Comparison of ENCODE assay signal across 15 cellular contexts in the genomic region with DNA sequence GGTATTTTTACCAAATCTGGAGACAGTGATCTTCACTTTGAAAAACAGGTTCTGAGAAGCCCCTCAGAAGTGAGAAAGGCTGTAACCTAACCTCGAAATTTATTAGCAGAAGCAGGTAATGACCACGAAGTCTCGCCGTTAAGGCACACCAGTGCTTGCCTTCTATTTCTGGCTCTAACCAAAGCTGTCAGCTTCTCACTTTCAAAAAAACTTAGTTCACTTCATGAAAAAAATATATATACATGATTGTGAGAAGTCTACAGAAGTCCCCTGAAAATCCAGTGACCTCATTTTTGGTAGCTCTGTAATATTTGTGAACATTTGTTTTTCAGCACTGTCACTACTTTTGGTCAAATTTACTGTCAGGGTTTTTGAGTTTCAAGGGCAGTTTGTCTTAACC. TPM values are rescaled to one million over a fixed set of nuclear protein-coding genes. Genes with fewer than 3 reads are reported as not detected.
DNase-seq lines count a peak whose midpoint lies in the region; ATAC-seq, FAIRE-seq and TF ChIP-seq lines count a peak whose summit lies in the region.
"Had no signal": no experiment of that assay in that cellular context is flagged by ENCODE, and none has a peak within 500 bp of the region (broad histone marks: within the 10 kb centered on the region; RNA-seq: fewer than 3 reads in every experiment).

No MANE protein-coding gene starts in this region.

- no peak for TF ChIP-seq POLR2A in HepG2 (IDR thresholded peaks at IDR 0.05; ENCODE audit: insufficient read depth in 1 of 2, low read depth in 2 of 2, low read length in 2 of 2)

- POLR2A ChIA-PET in GM10248 (lab: Yijun Ruan, JAX) (interaction anchor here (1.3 kb wide), 1 partner anchor 19 kb away, joined by 3 read pairs; the partner anchor contains the start of gene AKAP13), HepG2 (lab: Yijun Ruan, JAX) (no interaction called here)

- FAIRE-seq in HepG2 (lab: Jason Lieb, UNC), result no peak
- no peak for FAIRE-seq in D721Med (lab: Jason Lieb, UNC)

- in situ Hi-C loops in HepG2 (cut with HindIII; ENCODE audit: extremely low pct_ligation_motif_present, low pct_unique_long_range_greater_than_20kb), result no loop called here

- H3K4me3 ChIP-seq in HepG2 (replicated peaks in 1 of 3; ENCODE audit: insufficient read depth in 1 of 3, low read depth in 2 of 3, low read length in 3 of 3), result no peak overlapping the region
- H3K4me3 ChIP-seq: tibial nerve had no signal

- no peak for TF ChIP-seq RAD21 in HepG2 (CRISPR knock-in tag; IDR thresholded peaks at IDR 0.05)

- no peak overlapping the region for H2AFZ ChIP-seq in HepG2 (ENCODE audit: low read length)

- H3K9ac ChIP-seq in HepG2 (ENCODE audit: insufficient read depth, low read depth, low read length), result no peak overlapping the region

- H3K27ac ChIP-seq in HepG2 (ENCODE audit: extremely low read length, insufficient read depth, low read length), result no peak overlapping the region
- H3K27ac ChIP-seq: tibial nerve had no signal

- no peaks in the 10 kb centered on the region for H3K79me2 ChIP-seq in HepG2 (ENCODE audit: insufficient read depth, low read length)

- TF ChIP-seq CTCF in GM10248 (IDR thresholded peaks at IDR 0.05; ENCODE audit: control extremely low read depth, extremely low read depth, low read depth, missing control alignments) (no peak), HepG2 (CRISPR knock-in tag; IDR thresholded peaks at IDR 0.05) (no peak), D721Med (IDR thresholded peaks at IDR 0.05; ENCODE audit: insufficient read depth, missing control alignments) (no peak)

- CTCF ChIA-PET in GM10248 (lab: Yijun Ruan, JAX) (interaction anchor here (0.8 to 3.1 kb wide), 7 partner anchors 10 to 65 kb away, joined by 3 to 13 read pairs (median 4); no protein-coding TSS in a partner anchor), HepG2 (lab: Yijun Ruan, JAX; ENCODE audit: low intra/inter-chr PET ratio, low total read pairs) (no interaction called here)

- H3K27me3 ChIP-seq in HepG2 (ENCODE audit: control insufficient read depth in 1 of 2, insufficient read depth in 2 of 2, low read length in 2 of 2), result no peaks in the 10 kb centered on the region; a peak in 2 of 5 replicates
- H3K27me3 ChIP-seq: tibial nerve had no signal

- WGBS in HepG2 (ENCODE audit: low lambda C conversion rate), result 68% methylated on average over 4 of the region's 4 CpGs

- ATAC-seq in GM19035 (IDR thresholded peaks at IDR 0.05; ENCODE audit: unreplicated experiment) (peak; percentile 85), GM21786 (IDR thresholded peaks at IDR 0.05; ENCODE audit: unreplicated experiment) (peak; percentile 83), HG03439 (IDR thresholded peaks at IDR 0.05; ENCODE audit: unreplicated experiment) (peak; percentile 75), HepG2 (no peak), HG02588 (IDR thresholded peaks at IDR 0.05; ENCODE audit: unreplicated experiment) (no peak)
- ATAC-seq: HCT116 had no signal

- DNase-seq in GM10248 (ENCODE audit: extremely low spot score) (peak; percentile 70), NCI-H1105 (lab: John Stamatoyannopoulos, UW) (no peak), HepG2 (ENCODE audit: low spot score) (no peak), D721Med (ENCODE audit: insufficient read length, low spot score) (no peak)
- DNase-seq: activated CD4-positive, alpha-beta T cell treated with anti-CD3 and anti-CD28 coated beads for 4 hours; EL; mesendoderm; NCI-H226; SIG-M5 had no signal

- H3K9me3 ChIP-seq in HepG2 (ENCODE audit: low read length), result no peaks in the 10 kb centered on the region
- H3K9me3 ChIP-seq: tibial nerve had no signal

- TF ChIP-seq EP300 in HepG2 (IDR thresholded peaks at IDR 0.05; ENCODE audit: low read depth in 2 of 2, low read length in 2 of 2) (no peak), HepG2 (CRISPR knock-in tag; IDR thresholded peaks at IDR 0.05; ENCODE audit: borderline replicate concordance) (no peak)

- no peak overlapping the region for H3K4me2 ChIP-seq in HepG2 (ENCODE audit: low read depth, low read length)

- H3K4me1 ChIP-seq in HepG2 (ENCODE audit: insufficient read depth, low read length), result no peaks in the 10 kb centered on the region

- intact Hi-C loops in HepG2 (cut with micrococcal nuclease; ENCODE audit: unreplicated experiment), result no loop called here

- no TSS peak for BruUV-seq in HepG2 (replicated peaks; lab: Mats Ljungman, UMichigan)

- no peaks in the 10 kb centered on the region for H3K36me3 ChIP-seq in HepG2 (replicated peaks in 1 of 2; ENCODE audit: control insufficient read depth in 1 of 2, insufficient read depth in 2 of 2, low read length in 2 of 2)
- H3K36me3 ChIP-seq: tibial nerve had no signal

- H4K20me1 ChIP-seq in HepG2 (ENCODE audit: insufficient read depth, low read length), result no peaks in the 10 kb centered on the region

TF ChIP-seq in HepG2, 621 proteins besides CTCF, POLR2A, EP300 and RAD21:
- TF ChIP-seq, protein P1, sequence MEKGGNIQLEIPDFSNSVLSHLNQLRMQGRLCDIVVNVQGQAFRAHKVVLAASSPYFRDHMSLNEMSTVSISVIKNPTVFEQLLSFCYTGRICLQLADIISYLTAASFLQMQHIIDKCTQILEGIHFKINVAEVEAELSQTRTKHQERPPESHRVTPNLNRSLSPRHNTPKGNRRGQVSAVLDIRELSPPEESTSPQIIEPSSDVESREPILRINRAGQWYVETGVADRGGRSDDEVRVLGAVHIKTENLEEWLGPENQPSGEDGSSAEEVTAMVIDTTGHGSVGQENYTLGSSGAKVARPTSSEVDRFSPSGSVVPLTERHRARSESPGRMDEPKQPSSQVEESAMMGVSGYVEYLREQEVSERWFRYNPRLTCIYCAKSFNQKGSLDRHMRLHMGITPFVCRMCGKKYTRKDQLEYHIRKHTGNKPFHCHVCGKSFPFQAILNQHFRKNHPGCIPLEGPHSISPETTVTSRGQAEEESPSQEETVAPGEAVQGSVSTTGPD (CRISPR knock-in tag; IDR thresholded peaks at IDR 0.05), result no peak

RNA-seq across cellular contexts. Expression of gene AKAP13, which starts 19.1 kb away (rescaled TPM):
- total RNA-seq in HepG2 (2016; rRNA removed; fragmentation: Illumina TruSeq; extraction: Trizol), result 27.1 and 30.8 TPM in 2 replicates
- 7.8 TPM in 2 replicates for total RNA-seq in HepG2 (2016; cell fraction: cytosol; rRNA removed; fragmentation: Illumina TruSeq; extraction: Trizol; ENCODE audit: low read depth)
- 23.2 and 26.6 TPM in 2 replicates for total RNA-seq in HepG2 (2016; cell fraction: insoluble cytoplasmic fraction; rRNA removed; fragmentation: Illumina TruSeq; extraction: Trizol)
- 5.6 and 6.2 TPM in 2 replicates for total RNA-seq in HepG2 (2016; cell fraction: membrane; rRNA removed; fragmentation: Illumina TruSeq; extraction: Trizol)
- 42.6 and 50.0 TPM in 2 replicates for total RNA-seq in HepG2 (2016; cell fraction: nucleus; rRNA removed; fragmentation: Illumina TruSeq; extraction: Trizol)
- polyA plus RNA-seq in HepG2 (2011; rRNA removed), result 6.7 and 8.9 TPM in 2 replicates
- polyA plus RNA-seq in HepG2 (2011; cell fraction: cytosol; rRNA removed), result 3.2 and 4.7 TPM in 2 replicates
- polyA plus RNA-seq in HepG2 (2011; cell fraction: nucleus; rRNA removed), result 21.9 and 22.5 TPM in 2 replicates
- 9.2 and 10.1 TPM in 2 replicates for polyA plus RNA-seq in HepG2 (2012)
- polyA plus RNA-seq in HepG2 (2016; cell fraction: cytosol; fragmentation: Illumina TruSeq; extraction: Trizol; ENCODE audit: low read depth), result 0.60 and 0.94 TPM in 2 replicates
- polyA plus RNA-seq in HepG2 (2016; cell fraction: insoluble cytoplasmic fraction; fragmentation: Illumina TruSeq; extraction: Trizol; ENCODE audit: low read depth), result 9.5 and 10.5 TPM in 2 replicates
- 1.3 and 1.5 TPM in 2 replicates for polyA plus RNA-seq in HepG2 (2016; cell fraction: membrane; fragmentation: Illumina TruSeq; extraction: Trizol; ENCODE audit: low read depth)
- 18.4 and 20.2 TPM in 2 replicates for polyA plus RNA-seq in HepG2 (2016; cell fraction: nucleus; fragmentation: Illumina TruSeq; extraction: Trizol; ENCODE audit: insufficient read depth, low read depth)
- 33.6 and 122 TPM in 2 replicates for polyA minus RNA-seq in HepG2 (2011; rRNA and poly(A)+ RNA removed; ENCODE audit: low replicate concordance)
- polyA minus RNA-seq in HepG2 (2011; cell fraction: cytosol; rRNA and poly(A)+ RNA removed), result 15.6 and 26.8 TPM in 2 replicates
- polyA minus RNA-seq in HepG2 (2011; cell fraction: nucleus; rRNA and poly(A)+ RNA removed), result 96.2 and 112 TPM in 2 replicates

Comparison
In these comparisons a context has a peak if more than half of its experiments do, and no peak if none do; other contexts are left out.
1. ATAC-seq: peak in GM19035 (single experiment), GM21786 (single experiment) and HG03439 (single experiment); none in HepG2 (single experiment) and HG02588 (single experiment).